Comparison of ENCODE assay signal across 10 cellular contexts in genomic region chr14:74980746-74981661, GRCh38.
DNase-seq lines count a peak whose midpoint lies in the region; ATAC-seq and TF ChIP-seq lines count a peak whose summit lies in the region.
"Had no signal": no experiment of that assay in that cellular context is flagged by ENCODE, and none has a peak within 500 bp of the region (broad histone marks: within the 10 kb centered on the region; RNA-seq: fewer than 3 reads in every experiment).

No MANE protein-coding gene starts in this region.

- no peaks in the 10 kb centered on the region for H3K9me3 ChIP-seq in MM.1S (replicated peaks; ENCODE audit: insufficient read depth, low read length)

- no peaks in the 10 kb centered on the region for H4K20me1 ChIP-seq in MM.1S (ENCODE audit: insufficient read depth, low read length)

- H3K36me3 ChIP-seq in MM.1S (replicated peaks; ENCODE audit: insufficient read depth, low read length): no peaks in the 10 kb centered on the region

- no peak overlapping the region for H3K27ac Mint-ChIP-seq in stimulated activated naive B cell treated with anti-CD40 and anti-IgM and Interleukin-4, amounts not matched to agents 10 μg/mL and 1 μg/mL and 100 μg/mL, for 72 hours
- H3K27ac Mint-ChIP-seq: CD8-positive, alpha-beta T cell had no signal

- H3K4me3 Mint-ChIP-seq in stimulated activated naive B cell treated with anti-CD40 and anti-IgM and Interleukin-4, amounts not matched to agents 10 μg/mL and 1 μg/mL and 100 μg/mL, for 72 hours: no peak overlapping the region
- H3K4me3 Mint-ChIP-seq: CD8-positive, alpha-beta T cell had no signal

- H3K27me3 ChIP-seq in MM.1S (replicated peaks; ENCODE audit: insufficient read depth, low read length): no peaks in the 10 kb centered on the region

- H3K9me3 Mint-ChIP-seq in stimulated activated naive B cell treated with anti-CD40 and anti-IgM and Interleukin-4, amounts not matched to agents 10 μg/mL and 1 μg/mL and 100 μg/mL, for 72 hours: no peaks in the 10 kb centered on the region
- H3K9me3 Mint-ChIP-seq: CD8-positive, alpha-beta T cell had no signal

- no peak overlapping the region for H3K9ac ChIP-seq in MM.1S (ENCODE audit: low read length)

- no peak overlapping the region for H2AFZ ChIP-seq in MM.1S (ENCODE audit: low read length)

- TF ChIP-seq RAD21 in Ishikawa (IDR thresholded peaks at IDR 0.05; ENCODE audit: low read depth): no peak

- no peak overlapping the region for H3K4me2 ChIP-seq in MM.1S (ENCODE audit: low read depth, low read length)

- TF ChIP-seq CTCF in astrocyte of the cerebellum (IDR thresholded peaks at IDR 0.05; ENCODE audit: low read depth, low read length, missing control alignments): no peak
- no peak for TF ChIP-seq CTCF in MM.1S (IDR thresholded peaks at IDR 0.05; ENCODE audit: low read length)

- no peaks in the 10 kb centered on the region for H3K36me3 Mint-ChIP-seq in stimulated activated naive B cell treated with anti-CD40 and anti-IgM and Interleukin-4, amounts not matched to agents 10 μg/mL and 1 μg/mL and 100 μg/mL, for 72 hours
- H3K36me3 Mint-ChIP-seq: CD8-positive, alpha-beta T cell had no signal

- H3K4me3 ChIP-seq in astrocyte of the cerebellum (ENCODE audit: low read depth, low read length): no peak overlapping the region
- no peak overlapping the region for H3K4me3 ChIP-seq in MM.1S (ENCODE audit: low read length)

- H3F3A ChIP-seq in MM.1S (ENCODE audit: insufficient read depth, low read length): no peaks in the 10 kb centered on the region

- TF ChIP-seq EP300 in Ishikawa (IDR thresholded peaks at IDR 0.05; ENCODE audit: borderline replicate concordance): peak; percentile 83

- H3K27ac ChIP-seq in MM.1S (ENCODE audit: low read length): no peak overlapping the region

- no peaks in the 10 kb centered on the region for H3K4me1 ChIP-seq in MM.1S (ENCODE audit: low read length)

- H3K79me2 ChIP-seq in MM.1S (ENCODE audit: low read length): no peaks in the 10 kb centered on the region

- H3K4me1 Mint-ChIP-seq in stimulated activated naive B cell treated with anti-CD40 and anti-IgM and Interleukin-4, amounts not matched to agents 10 μg/mL and 1 μg/mL and 100 μg/mL, for 72 hours: no peaks in the 10 kb centered on the region

- no peaks in the 10 kb centered on the region for H3K9me2 ChIP-seq in MM.1S (replicated peaks; ENCODE audit: insufficient read depth, low read length)

- H3K27me3 Mint-ChIP-seq in stimulated activated naive B cell treated with anti-CD40 and anti-IgM and Interleukin-4, amounts not matched to agents 10 μg/mL and 1 μg/mL and 100 μg/mL, for 72 hours: no peaks in the 10 kb centered on the region

- in situ Hi-C loops in ACHN (cut with HindIII; ENCODE audit: low pct_ligation_motif_present, low pct_unique_long_range_greater_than_20kb, low sequenced_read_pairs) (no loop called here), astrocyte of the cerebellum (cut with HindIII; ENCODE audit: low sequenced_read_pairs) (loop anchor here (5.0 kb wide), 1 partner anchor 79 kb away; no protein-coding TSS in a partner anchor)

- DNase-seq in ACHN (peak; percentile 48), astrocyte of the cerebellum (ENCODE audit: low read depth) (peak; percentile 49), kidney glomerular epithelial cell (lab: John Stamatoyannopoulos, UW) (peak; percentile 5), MM.1S (no peak), middle frontal gyrus (ENCODE audit: extremely low spot score, low spot score) (no peak)
- no peak for DNase-seq in stimulated activated naive B cell treated with anti-CD40 and anti-IgM and Interleukin-4, amounts not matched to agents 10 μg/mL and 1 μg/mL and 100 μg/mL, for 72 hours
- DNase-seq: CD8-positive, alpha-beta T cell; stimulated activated CD4-positive, alpha-beta T cell treated with anti-CD3 and anti-CD28 coated beads, Interleukin-4, amount 100 ng/mL, for 24 hours had no signal

- no peak for ATAC-seq in stimulated activated naive B cell treated with anti-CD40 and anti-IgM and Interleukin-4, amounts not matched to agents 10 μg/mL and 1 μg/mL and 100 μg/mL, for 72 hours (replicated peaks)
- ATAC-seq in HG03139 (IDR thresholded peaks at IDR 0.05; ENCODE audit: unreplicated experiment): no peak
- ATAC-seq: CD8-positive, alpha-beta T cell had no signal

TF ChIP-seq in Ishikawa, 13 proteins besides CTCF, POLR2A, EP300 and RAD21:
- TF ChIP-seq YY1 (IDR thresholded peaks at IDR 0.05; ENCODE audit: low read depth) (no peak), TEAD4 (IDR thresholded peaks at IDR 0.05) (peak; percentile 63), CREB1 (IDR thresholded peaks at IDR 0.05; ENCODE audit: low read depth) (no peak), FOXM1 (IDR thresholded peaks at IDR 0.05; ENCODE audit: borderline replicate concordance, low read depth) (peak; percentile 61; the same call in 1 of the 2 replicates), EGR1 (IDR thresholded peaks at IDR 0.05) (no peak), MAX (IDR thresholded peaks at IDR 0.05) (peak; percentile 59), ZBTB7A (IDR thresholded peaks at IDR 0.05; ENCODE audit: low read depth) (0 out of 2 replicates have a peak, but pooled peaks have one; percentile 56), TCF12 (IDR thresholded peaks at IDR 0.05; ENCODE audit: low read depth) (peak; percentile 88), NFIC (IDR thresholded peaks at IDR 0.05) (peak; percentile 72)

Comparison
In these comparisons a context has a peak if more than half of its experiments do, and no peak if none do; other contexts are left out.
1. DNase-seq: peak in ACHN (single experiment), astrocyte of the cerebellum (single experiment) and kidney glomerular epithelial cell (single experiment); none in stimulated activated naive B cell treated with anti-CD40 and anti-IgM and Interleukin-4, amounts not matched to agents 10 μg/mL and 1 μg/mL and 100 μg/mL, for 72 hours (single experiment), MM.1S (single experiment) and middle frontal gyrus (single experiment).